ENCODE assay signal across 1 cellular context in the genomic region with DNA sequence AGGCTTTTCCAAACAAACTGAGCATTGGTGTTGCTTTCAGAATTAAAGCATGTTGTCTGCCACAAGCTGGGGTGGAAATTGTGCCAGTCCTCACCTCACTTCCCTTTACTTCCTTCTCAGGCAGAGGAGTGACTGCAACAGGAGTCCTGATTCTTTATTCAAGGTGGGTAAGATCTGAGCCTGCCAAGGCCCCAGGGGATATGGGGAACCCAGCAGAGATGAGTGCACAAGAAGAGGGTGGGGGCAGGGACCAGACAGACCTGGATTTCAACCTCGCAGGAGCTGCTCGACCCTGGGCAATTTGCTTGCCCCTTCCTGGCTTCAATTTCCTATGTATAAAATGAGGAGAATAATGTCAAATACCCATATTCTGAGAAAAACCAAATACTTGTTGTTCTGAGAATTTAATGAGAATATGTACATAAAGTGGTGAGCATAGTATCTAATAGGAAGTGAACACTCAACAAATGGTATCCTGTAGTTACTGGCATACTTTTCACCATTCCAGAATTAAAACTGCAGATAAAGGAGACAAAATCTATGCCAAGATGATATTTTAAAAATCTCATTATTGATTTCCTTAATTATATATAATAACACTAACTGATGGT.
A peak's percentile ranks its signal among the peaks of the same experiment; 100 is the strongest.
TF ChIP-seq lines count a peak whose summit lies in the region.

No MANE protein-coding gene starts in this region.

TF ChIP-seq in GM12878, 131 proteins besides CTCF, POLR2A, EP300 and RAD21:
- TF ChIP-seq MTA2 (IDR thresholded peaks at IDR 0.05; ENCODE audit: low read depth), result no peak
- TF ChIP-seq SP1 (IDR thresholded peaks at IDR 0.05; ENCODE audit: low read depth, low read length), result no peak
- TF ChIP-seq SPI1 (IDR thresholded peaks at IDR 0.05; ENCODE audit: borderline replicate concordance, insufficient read depth, low read depth, low read length), result peak; percentile 9; the same call in 1 of the 2 replicates
- no peak for TF ChIP-seq BHLHE40 (IDR thresholded peaks at IDR 0.05; ENCODE audit: borderline replicate concordance in 1 of 2, low read depth in 2 of 2, low read length in 1 of 2)
- peak; percentile 77 for TF ChIP-seq MEF2B (IDR thresholded peaks at IDR 0.05; ENCODE audit: partially characterized antibody, poor library complexity, severe bottlenecking)
- TF ChIP-seq BACH1 (IDR thresholded peaks at IDR 0.05; ENCODE audit: borderline replicate concordance), result no peak
